In genomic region chr20:38167466-38167850, GRCh38 we compare ENCODE assay signal across 16 cellular contexts. TPM values are rescaled to one million over a fixed set of nuclear protein-coding genes. Genes with fewer than 3 reads are reported as not detected.
DNase-seq lines count a peak whose midpoint lies in the region; ATAC-seq, FAIRE-seq and TF ChIP-seq lines count a peak whose summit lies in the region.
"Had no signal": no experiment of that assay in that cellular context is flagged by ENCODE, and none has a peak within 500 bp of the region (broad histone marks: within the 10 kb centered on the region; RNA-seq: fewer than 3 reads in every experiment).

No MANE protein-coding gene starts in this region.

- no peak for ATAC-seq in HG03520 (IDR thresholded peaks at IDR 0.05; ENCODE audit: unreplicated experiment)

- H3K27ac ChIP-seq in GM23248 (peak overlapping the region; percentile 77), liver (ENCODE audit: low read depth in 1 of 2, low read length in 2 of 2) (peak overlapping the region; percentile 90 to 91), smooth muscle cell (ENCODE audit: low read depth) (peak overlapping the region; percentile 67)
- H3K27ac ChIP-seq: BLaER1, foreskin keratinocyte, SK-N-MC had no signal

- no peaks in the 10 kb centered on the region for H3K9me3 Mint-ChIP-seq in brain
- H3K9me3 Mint-ChIP-seq: activated CD4-positive, alpha-beta T cell treated with anti-CD3 and anti-CD28 coated beads, Interleukin-2, amount 10 ng/mL, durations not matched to agents 24 days and 14 days; activated naive CD4-positive, alpha-beta T cell treated with anti-CD3 and anti-CD28 coated beads, Interleukin-2, amount 10 ng/mL, durations not matched to agents 7 days and 5 days had no signal

- no peak for FAIRE-seq in H54 (lab: Jason Lieb, UNC)

- no peak for TF ChIP-seq RAD21 in liver (IDR thresholded peaks at IDR 0.05)

- H3K4me2 ChIP-seq in GM23248 (ENCODE audit: unreplicated experiment) (no peak overlapping the region), smooth muscle cell (peak overlapping the region; percentile 29)
- H3K4me2 ChIP-seq: BLaER1 had no signal

- no peaks in the 10 kb centered on the region for H3K79me2 ChIP-seq in GM23248 (ENCODE audit: insufficient read depth)
- H3K79me2 ChIP-seq in smooth muscle cell (ENCODE audit: low read depth), result no peaks in the 10 kb centered on the region

- TF ChIP-seq CTCF in brain (conservative IDR thresholded peaks at IDR 0.05), result no peak
- TF ChIP-seq CTCF in liver (IDR thresholded peaks at IDR 0.05; ENCODE audit: low read depth, low read length, missing input control), result no peak
- TF ChIP-seq CTCF in smooth muscle cell (IDR thresholded peaks at IDR 0.05; ENCODE audit: borderline replicate concordance, insufficient read depth, poor library complexity, severe bottlenecking), result no peak

- no peaks in the 10 kb centered on the region for H3K9me3 ChIP-seq in GM23248 (ENCODE audit: low read depth)
- no peaks in the 10 kb centered on the region for H3K9me3 ChIP-seq in liver (ENCODE audit: control insufficient read depth in 4 of 4, low read length in 3 of 4)
- no peaks in the 10 kb centered on the region for H3K9me3 ChIP-seq in smooth muscle cell (replicated peaks; ENCODE audit: low read depth)
- H3K9me3 ChIP-seq: BLaER1 had no signal

- H2AFZ ChIP-seq in GM23248 (no peak overlapping the region), smooth muscle cell (ENCODE audit: low read depth) (no peak overlapping the region)

- peaks cover 21% of the 10 kb centered on the region for H3K4me1 Mint-ChIP-seq in brain

- H3K9me2 ChIP-seq in GM23248 (ENCODE audit: insufficient read depth), result no peaks in the 10 kb centered on the region

- H3K27ac Mint-ChIP-seq in brain, result peak overlapping the region in 3 of 5 experiments; percentile 4 to 66 (median 42)
- H3K27ac Mint-ChIP-seq: activated CD4-positive, alpha-beta T cell treated with anti-CD3 and anti-CD28 coated beads, Interleukin-2, amount 10 ng/mL, durations not matched to agents 24 days and 14 days; activated naive CD4-positive, alpha-beta T cell treated with anti-CD3 and anti-CD28 coated beads, Interleukin-2, amount 10 ng/mL, durations not matched to agents 7 days and 5 days had no signal

- no peak overlapping the region for H3K4me3 Mint-ChIP-seq in brain
- H3K4me3 Mint-ChIP-seq: activated CD4-positive, alpha-beta T cell treated with anti-CD3 and anti-CD28 coated beads, Interleukin-2, amount 10 ng/mL, durations not matched to agents 24 days and 14 days; activated naive CD4-positive, alpha-beta T cell treated with anti-CD3 and anti-CD28 coated beads, Interleukin-2, amount 10 ng/mL, durations not matched to agents 7 days and 5 days had no signal

- H3K36me3 ChIP-seq in GM23248 (ENCODE audit: low read depth) (no peaks in the 10 kb centered on the region), liver (ENCODE audit: control insufficient read depth in 4 of 4, insufficient read depth in 3 of 4, low read depth in 1 of 4, low read length in 3 of 4) (peaks cover 0 to 3% (median 0%) of the 10 kb centered on the region in 4 donors), smooth muscle cell (ENCODE audit: low read depth) (no peaks in the 10 kb centered on the region)
- H3K36me3 ChIP-seq: BLaER1 had no signal

- no peaks in the 10 kb centered on the region for H3K36me3 Mint-ChIP-seq in brain
- H3K36me3 Mint-ChIP-seq: activated naive CD4-positive, alpha-beta T cell treated with anti-CD3 and anti-CD28 coated beads, Interleukin-2, amount 10 ng/mL, durations not matched to agents 7 days and 5 days had no signal

- H3F3A ChIP-seq in GM23248 (ENCODE audit: insufficient read depth) (peaks cover 43% of the 10 kb centered on the region), smooth muscle cell (ENCODE audit: low read depth) (peaks cover 21% of the 10 kb centered on the region)

- peaks cover 38% of the 10 kb centered on the region for H3K4me1 ChIP-seq in GM23248 (ENCODE audit: insufficient read depth)
- H3K4me1 ChIP-seq in liver (ENCODE audit: control insufficient read depth in 4 of 4, insufficient read depth in 4 of 4, low read length in 3 of 4), result peaks cover 5 to 54% (median 35%) of the 10 kb centered on the region in 4 donors
- H3K4me1 ChIP-seq in smooth muscle cell (ENCODE audit: low read depth), result no peaks in the 10 kb centered on the region

- in situ Hi-C loops in GM23248 (cut with MboI), result loop anchor here (10.0 kb wide), 1 partner anchor 93 kb away; no protein-coding TSS in a partner anchor

- WGBS in GM23248 (ENCODE audit: low coverage in 1 of 2, low lambda C conversion rate in 2 of 2, missing lambda C conversion rate in 2 of 2), 2 experiments, result 94 to 95% methylated on average over 5 of the region's 5 CpGs
- WGBS in liver, result 90% methylated on average over 5 of the region's 5 CpGs
- WGBS in smooth muscle cell (ENCODE audit: low lambda C conversion rate), result 91% methylated on average over 5 of the region's 5 CpGs

- H3K27me3 ChIP-seq in GM23248 (replicated peaks; ENCODE audit: insufficient read depth) (no peaks in the 10 kb centered on the region), liver (ENCODE audit: control insufficient read depth in 4 of 4, insufficient read depth in 4 of 4, low read length in 3 of 4) (no peaks in the 10 kb centered on the region), smooth muscle cell (ENCODE audit: low read depth) (no peaks in the 10 kb centered on the region)
- H3K27me3 ChIP-seq: foreskin keratinocyte had no signal

- peaks cover 17% of the 10 kb centered on the region for H3K27me3 Mint-ChIP-seq in brain

- TF ChIP-seq POLR2A in H54 (IDR thresholded peaks at IDR 0.05; ENCODE audit: low read depth, low read length), result no peak

- no peaks in the 10 kb centered on the region for H4K20me1 ChIP-seq in GM23248 (ENCODE audit: insufficient read depth)
- H4K20me1 ChIP-seq in smooth muscle cell (ENCODE audit: low read depth), result no peaks in the 10 kb centered on the region
- H4K20me1 ChIP-seq: BLaER1 had no signal

- peak overlapping the region; percentile 32; the same call in 1 of the 2 replicates for H3K9ac ChIP-seq in GM23248
- H3K9ac ChIP-seq in liver (ENCODE audit: low read depth in 1 of 2, low read length in 2 of 2), result peak overlapping the region in 1 of 2 donors; percentile 50
- H3K9ac ChIP-seq in smooth muscle cell (ENCODE audit: low read depth), result no peak overlapping the region
- H3K9ac ChIP-seq: BLaER1 had no signal

- H3K4me3 ChIP-seq in GM23248 (no peak overlapping the region), liver (ENCODE audit: low read depth in 1 of 3, low read length in 3 of 3) (no peak overlapping the region), smooth muscle cell (no peak overlapping the region)
- H3K4me3 ChIP-seq: BLaER1, SK-N-MC had no signal

- no peak for DNase-seq in GM23248
- DNase-seq in smooth muscle cell (lab: John Stamatoyannopoulos, UW; ENCODE audit: unreplicated experiment), result no peak
- DNase-seq in HUDEP-2 (lab: John Stamatoyannopoulos, UW; ENCODE audit: unreplicated experiment in 76 of 76), result no peak
- DNase-seq in H54 (ENCODE audit: insufficient read length, low spot score), result no peak
- DNase-seq: activated CD4-positive, alpha-beta T cell treated with anti-CD3 and anti-CD28 coated beads, Interleukin-2, amount 10 ng/mL, durations not matched to agents 24 days and 14 days; activated naive CD4-positive, alpha-beta T cell treated with anti-CD3 and anti-CD28 coated beads, Interleukin-2, amount 10 ng/mL, durations not matched to agents 7 days and 5 days; DMS79; effector CD8-positive, alpha-beta T cell; NCI-H146; NCI-H446 had no signal

TF ChIP-seq in liver, 16 proteins besides CTCF, POLR2A, EP300 and RAD21 (continues in another document):
- TF ChIP-seq GABPA (IDR thresholded peaks at IDR 0.05 in 1 of 2, conservative IDR thresholded peaks at IDR 0.05 in 1 of 2), result no peak
- no peak for TF ChIP-seq HNF4G (IDR thresholded peaks at IDR 0.05)
- TF ChIP-seq HNF4A (conservative IDR thresholded peaks at IDR 0.05), result no peak
- no peak for TF ChIP-seq RXRA (IDR thresholded peaks at IDR 0.05)
- no peak for TF ChIP-seq SP1 (IDR thresholded peaks at IDR 0.05)
- TF ChIP-seq ATF3 (IDR thresholded peaks at IDR 0.05), result no peak
- TF ChIP-seq REST (IDR thresholded peaks at IDR 0.05), result no peak
- TF ChIP-seq FOXA1 (IDR thresholded peaks at IDR 0.05), result no peak
- no peak for TF ChIP-seq JUND (IDR thresholded peaks at IDR 0.05)

RNA-seq across cellular contexts. Expression of gene TGM2, which starts 2.4 kb away (rescaled TPM):
- total RNA-seq in GM23248 (2014; rRNA removed; shearing (Covaris generic)), result 311 and 339 TPM in 2 replicates
- polyA plus RNA-seq in GM23248 (2016; fragmentation: Nextera tagmentation; extraction: Ambion mirVana) (254 and 269 TPM in 2 replicates), brain (ENCODE audit: insufficient read depth, low read depth, low replicate concordance) (34.7 TPM), liver (100 to 1,000 TPM; 106 to 375 TPM), smooth muscle cell (41.7 and 85.6 TPM in 2 replicates)
- total RNA-seq in liver (100 to 1,000 TPM; 120 to 260 TPM), smooth muscle cell (53.6 and 72.0 TPM in 2 replicates)
